ENCODE assay signal across 1 cellular context in genomic region chr6:1355068-1355467, GRCh38. TPM values are rescaled to one million over a fixed set of nuclear protein-coding genes. Genes with fewer than 3 reads are reported as not detected.
"Had no signal": no experiment of that assay in that cellular context is flagged by ENCODE, and none has a peak within 500 bp of the region (broad histone marks: within the 10 kb centered on the region; RNA-seq: fewer than 3 reads in every experiment).

No MANE protein-coding gene starts in this region.

RNA-seq across cellular contexts. Expression of gene FOXF2, which starts 34.3 kb away (rescaled TPM):
- total RNA-seq: uterus had no signal
